8 cellular contexts compared by ENCODE assay signal in genomic region chr9:111691686-111692329, GRCh38.
DNase-seq lines count a peak whose midpoint lies in the region; ATAC-seq lines count a peak whose summit lies in the region.

No MANE protein-coding gene starts in this region.

- ATAC-seq in memory B cell (ENCODE audit: low read depth): peak; percentile 43
- ATAC-seq in GM21447 (IDR thresholded peaks at IDR 0.05; ENCODE audit: unreplicated experiment): no peak
- ATAC-seq in GM19397 (IDR thresholded peaks at IDR 0.05; ENCODE audit: unreplicated experiment): no peak
- ATAC-seq in HG02571 (IDR thresholded peaks at IDR 0.05; ENCODE audit: unreplicated experiment): no peak

- peaks cover 1% of the 10 kb centered on the region for H3K36me3 Mint-ChIP-seq in memory B cell

- DNase-seq in NCI-H2171 treated with DMSO at 0.1 percent for 48 hours (lab: John Stamatoyannopoulos, UW) (peak; percentile 37), NCI-H2171 (lab: John Stamatoyannopoulos, UW) (no peak), NCI-H1092 treated with DMSO at 0.1 percent for 48 hours (lab: John Stamatoyannopoulos, UW) (peak; percentile 37), amniotic stem cell (lab: John Stamatoyannopoulos, UW) (peak; percentile 11), memory B cell (ENCODE audit: low spot score in 2 of 2) (no peak)

- H3K27me3 Mint-ChIP-seq in memory B cell: no peaks in the 10 kb centered on the region

- no peak overlapping the region for H3K4me3 Mint-ChIP-seq in memory B cell

- H3K27ac Mint-ChIP-seq in memory B cell: no peak overlapping the region

- no peaks in the 10 kb centered on the region for H3K9me3 Mint-ChIP-seq in memory B cell

- no peaks in the 10 kb centered on the region for H3K4me1 Mint-ChIP-seq in memory B cell

Comparison
In these comparisons a context has a peak if more than half of its experiments do, and no peak if none do; other contexts are left out.
1. DNase-seq: peak in NCI-H2171 treated with DMSO at 0.1 percent for 48 hours (single experiment), NCI-H1092 treated with DMSO at 0.1 percent for 48 hours (single experiment) and amniotic stem cell (single experiment); none in NCI-H2171 (single experiment) and memory B cell (0 of 2).